6 cellular contexts compared by ENCODE assay signal in genomic region chr7:99415513-99416127, GRCh38. TPM values are rescaled to one million over a fixed set of nuclear protein-coding genes. Genes with fewer than 3 reads are reported as not detected.
DNase-seq lines count a peak whose midpoint lies in the region; ATAC-seq and TF ChIP-seq lines count a peak whose summit lies in the region.
"Not testable (repeated sequence)": the region's sequence is repeated elsewhere in the genome, so short reads cannot be mapped to it uniquely, and the experiment has no call there.

No MANE protein-coding gene starts in this region.

- H3K9me3 ChIP-seq in upper lobe of left lung: not testable (repeated sequence)

- H3K27ac ChIP-seq in upper lobe of left lung: not testable (repeated sequence)

- TF ChIP-seq CTCF in GM12864 (IDR thresholded peaks at IDR 0.05; ENCODE audit: low read depth, low read length, missing control alignments) (peak; percentile 49), epithelial cell of esophagus (IDR thresholded peaks at IDR 0.05; ENCODE audit: insufficient read depth, low read depth, low read length, missing control alignments) (peak; percentile 59), upper lobe of left lung (IDR thresholded peaks at IDR 0.05) (peak; percentile 14 to 61 (median 50))

- not testable (repeated sequence) for DNase-seq in GM12864 (ENCODE audit: low read depth)
- peak; percentile 78 for DNase-seq in NCI-H2227 (lab: John Stamatoyannopoulos, UW; ENCODE audit: unreplicated experiment)
- peak; percentile 47 for DNase-seq in activated CD4-positive, alpha-beta T cell treated with anti-CD3 and anti-CD28 coated beads for 48 hours
- peak; percentile 48 for DNase-seq in epithelial cell of esophagus (ENCODE audit: low read depth)
- peak; percentile 35 for DNase-seq in medulla oblongata (ENCODE audit: extremely low spot score)
- DNase-seq in upper lobe of left lung: peak in 1 of 2 donors; percentile 55

- WGBS in upper lobe of left lung, 2 donors: 69 to 76% methylated on average over 15 to 17 of the region's 17 CpGs

- not testable (repeated sequence) for TF ChIP-seq EP300 in upper lobe of left lung (IDR thresholded peaks at IDR 0.05)

- H3K36me3 ChIP-seq in upper lobe of left lung: peaks cover 61 to 99% (median 89%) of the 10 kb centered on the region in 4 donors

- not testable (repeated sequence) for TF ChIP-seq POLR2A in upper lobe of left lung (IDR thresholded peaks at IDR 0.05)

- ATAC-seq in upper lobe of left lung (ENCODE audit: low FRiP score in 2 of 2): not testable (repeated sequence)

- not testable (repeated sequence) for H3K27me3 ChIP-seq in upper lobe of left lung

- not testable (repeated sequence) for H3K4me3 ChIP-seq in GM12864 (ENCODE audit: low read depth, low read length); epithelial cell of esophagus (ENCODE audit: low read length); upper lobe of left lung

- not testable (repeated sequence) for H3K4me1 ChIP-seq in upper lobe of left lung

RNA-seq across cellular contexts. Expression of gene BUD31, which starts 6.9 kb away (rescaled TPM):
- 10 to 100 TPM; 48.8 to 85.7 (median 63.8) TPM for total RNA-seq in upper lobe of left lung

RNA-seq across cellular contexts. Expression of gene PDAP1, which starts 7.2 kb away (rescaled TPM):
- total RNA-seq in upper lobe of left lung: 10 to 100 TPM; 31.4 to 76.0 (median 67.4) TPM

RNA-seq across cellular contexts. Expression of gene PTCD1, which starts 23.0 kb away (rescaled TPM):
- 10 to 100 TPM in 1 of 6 donors, 1 to 10 TPM in 5; 6.3 to 13.4 (median 7.6) TPM for total RNA-seq in upper lobe of left lung

RNA-seq across cellular contexts. Expression of gene CPSF4, which starts 23.1 kb away (rescaled TPM):
- total RNA-seq in upper lobe of left lung: 10 to 100 TPM; 23.0 to 49.2 (median 33.1) TPM

RNA-seq across cellular contexts. Expression of gene ARPC1B, which starts 41.1 kb away (rescaled TPM):
- 100 to 1,000 TPM; 186 to 387 (median 304) TPM for total RNA-seq in upper lobe of left lung
